In genomic region chr10:123993534-123994416, GRCh38 we compare ENCODE assay signal across 10 cellular contexts.
A peak's percentile ranks its signal among the peaks of the same experiment; 100 is the strongest.
DNase-seq lines count a peak whose midpoint lies in the region; ATAC-seq, FAIRE-seq and TF ChIP-seq lines count a peak whose summit lies in the region.
"Had no signal": no experiment of that assay in that cellular context is flagged by ENCODE, and none has a peak within 500 bp of the region (broad histone marks: within the 10 kb centered on the region; RNA-seq: fewer than 3 reads in every experiment).

No MANE protein-coding gene starts in this region.

- TF ChIP-seq CTCF in Calu3 (IDR thresholded peaks at IDR 0.05; ENCODE audit: unreplicated experiment) = no peak
- TF ChIP-seq CTCF in endothelial cell of umbilical vein (IDR thresholded peaks at IDR 0.05; ENCODE audit: extremely low read depth in 1 of 2, insufficient read depth in 1 of 2, low read depth in 1 of 2, low read length in 2 of 2) = no peak
- no peak for TF ChIP-seq CTCF in osteocyte (IDR thresholded peaks at IDR 0.05)

- POLR2A ChIA-PET in endothelial cell of umbilical vein (lab: Charles Lee) = interaction anchor here (1.3 kb wide), 1 partner anchor 395 kb away, joined by 3 read pairs; no protein-coding TSS in a partner anchor

- H3K4me2 ChIP-seq in endothelial cell of umbilical vein (ENCODE audit: insufficient read depth, low read length) = no peak overlapping the region

- H3K9me3 ChIP-seq in endothelial cell of umbilical vein (replicated peaks; ENCODE audit: control insufficient read depth, insufficient read depth, low read length) = no peaks in the 10 kb centered on the region

- CTCF ChIA-PET in Calu3 (lab: Charles Lee) = interaction anchor here (1.2 to 1.5 kb wide), 5 partner anchors 13 to 410 kb away, joined by 3 to 33 read pairs (median 3); partner anchors contain the start of gene CHST15
- CTCF ChIA-PET in endothelial cell of umbilical vein (lab: Charles Lee) = interaction anchor here (1.0 to 7.6 kb wide), 33 partner anchors 9 to 947 kb away, joined by 3 to 691 read pairs (median 5); no protein-coding TSS in a partner anchor

- no peaks in the 10 kb centered on the region for H3K4me1 ChIP-seq in endothelial cell of umbilical vein (ENCODE audit: control insufficient read depth, extremely low read depth, insufficient read depth, low read length)

- H3K27ac Mint-ChIP-seq in Calu3 (ENCODE audit: unreplicated experiment) (peak overlapping the region; percentile 88), osteocyte (ENCODE audit: unreplicated experiment) (no peak overlapping the region)
- H3K27ac Mint-ChIP-seq in activated T-helper 1 cell treated with anti-CD3 and anti-CD28 coated beads, Interleukin-12 subunit alpha, Interleukin-12 subunit beta, Interleukin-2, Interleukin-4 antibody, amounts not matched to agents 30 ng/mL and 10 ng/mL and 1 ng/mL, durations not matched to agents 14 hours and 24 hours and 36 hours = no peak overlapping the region
- H3K27ac Mint-ChIP-seq: CD4-positive, CD25-positive, alpha-beta regulatory T cell had no signal

- H2AFZ ChIP-seq in endothelial cell of umbilical vein (ENCODE audit: low read depth, low read length) = no peak overlapping the region

- DNase-seq in Calu3 (no peak), endothelial cell of umbilical vein (ENCODE audit: low read depth, low spot score) (no peak), osteocyte (ENCODE audit: extremely low spot score, unreplicated experiment) (peak; percentile 63), urothelium cell line (ENCODE audit: low spot score) (no peak), dedifferentiated amniotic fluid mesenchymal stem cell (ENCODE audit: extremely low spot score) (no peak)
- no peak for DNase-seq in Jurkat, Clone E6-1 (ENCODE audit: low read depth, low spot score)
- DNase-seq in activated T-helper 1 cell treated with anti-CD3 and anti-CD28 coated beads, Interleukin-12 subunit alpha, Interleukin-12 subunit beta, Interleukin-2, Interleukin-4 antibody, amounts not matched to agents 30 ng/mL and 10 ng/mL and 1 ng/mL, durations not matched to agents 14 hours and 24 hours and 36 hours (ENCODE audit: low spot score) = no peak

- no peak for FAIRE-seq in endothelial cell of umbilical vein (lab: Jason Lieb, UNC)
- no peak for FAIRE-seq in urothelium cell line (lab: Jason Lieb, UNC)

- no peak overlapping the region for H3K9ac ChIP-seq in endothelial cell of umbilical vein (replicated peaks; ENCODE audit: extremely low read depth, insufficient read depth, low read length)

- intact Hi-C loops in Calu3 (cut with micrococcal nuclease; ENCODE audit: unreplicated experiment) = loop anchor here (2.0 to 10.0 kb wide), 2 partner anchors 261 to 395 kb away; no protein-coding TSS in a partner anchor
- intact Hi-C loops in endothelial cell of umbilical vein (cut with micrococcal nuclease) = loop anchor here (1.0 to 2.0 kb wide), 5 partner anchors 100 to 410 kb away; partner anchors contain the start of gene CHST15
- intact Hi-C loops in activated T-helper 1 cell treated with anti-CD3 and anti-CD28 coated beads, Interleukin-12 subunit alpha, Interleukin-12 subunit beta, Interleukin-2, Interleukin-4 antibody, amounts not matched to agents 30 ng/mL and 10 ng/mL and 1 ng/mL, durations not matched to agents 14 hours and 24 hours and 36 hours (cut with micrococcal nuclease) = loop anchor here (1.0 to 5.0 kb wide), 4 partner anchors 231 to 410 kb away; no protein-coding TSS in a partner anchor

- H3K9me3 Mint-ChIP-seq in Calu3 (ENCODE audit: low read depth, unreplicated experiment) (no peaks in the 10 kb centered on the region), osteocyte (ENCODE audit: unreplicated experiment) (no peaks in the 10 kb centered on the region)
- no peaks in the 10 kb centered on the region for H3K9me3 Mint-ChIP-seq in activated T-helper 1 cell treated with anti-CD3 and anti-CD28 coated beads, Interleukin-12 subunit alpha, Interleukin-12 subunit beta, Interleukin-2, Interleukin-4 antibody, amounts not matched to agents 30 ng/mL and 10 ng/mL and 1 ng/mL, durations not matched to agents 14 hours and 24 hours and 36 hours
- H3K9me3 Mint-ChIP-seq: CD4-positive, CD25-positive, alpha-beta regulatory T cell; T-cell had no signal

- peak overlapping the region; percentile 45; the same call in 1 of the 2 replicates for H3K4me3 ChIP-seq in Jurkat, Clone E6-1 (ENCODE audit: low read length)
- no peak overlapping the region for H3K4me3 ChIP-seq in endothelial cell of umbilical vein (replicated peaks in 1 of 3; ENCODE audit: insufficient read depth in 1 of 3, low read depth in 1 of 3, low read length in 3 of 3)

- no peak for TF ChIP-seq POLR2A in endothelial cell of umbilical vein (IDR thresholded peaks at IDR 0.05; ENCODE audit: low read depth, low read length)

- H3K27me3 ChIP-seq in endothelial cell of umbilical vein (ENCODE audit: control insufficient read depth in 2 of 2, insufficient read depth in 2 of 2, low read length in 2 of 2) = peaks cover 19 to 24% of the 10 kb centered on the region in 2 experiments

- H3K9me1 ChIP-seq in endothelial cell of umbilical vein (replicated peaks; ENCODE audit: control insufficient read depth, extremely low read depth, insufficient read depth, low read length) = no peaks in the 10 kb centered on the region

- H3K36me3 Mint-ChIP-seq in Calu3 (ENCODE audit: insufficient read depth, unreplicated experiment) (peaks cover 16% of the 10 kb centered on the region), osteocyte (ENCODE audit: unreplicated experiment) (no peaks in the 10 kb centered on the region)
- no peaks in the 10 kb centered on the region for H3K36me3 Mint-ChIP-seq in activated T-helper 1 cell treated with anti-CD3 and anti-CD28 coated beads, Interleukin-12 subunit alpha, Interleukin-12 subunit beta, Interleukin-2, Interleukin-4 antibody, amounts not matched to agents 30 ng/mL and 10 ng/mL and 1 ng/mL, durations not matched to agents 14 hours and 24 hours and 36 hours (ENCODE audit: low read depth)
- H3K36me3 Mint-ChIP-seq: CD4-positive, CD25-positive, alpha-beta regulatory T cell; T-cell had no signal

- ATAC-seq in GM19351 (IDR thresholded peaks at IDR 0.05; ENCODE audit: unreplicated experiment) = no peak

- peak overlapping the region; percentile 69 for H3K4me3 Mint-ChIP-seq in Calu3 (ENCODE audit: low read depth, unreplicated experiment)
- H3K4me3 Mint-ChIP-seq in osteocyte (ENCODE audit: unreplicated experiment) = no peak overlapping the region
- no peak overlapping the region for H3K4me3 Mint-ChIP-seq in activated T-helper 1 cell treated with anti-CD3 and anti-CD28 coated beads, Interleukin-12 subunit alpha, Interleukin-12 subunit beta, Interleukin-2, Interleukin-4 antibody, amounts not matched to agents 30 ng/mL and 10 ng/mL and 1 ng/mL, durations not matched to agents 14 hours and 24 hours and 36 hours

- no peak overlapping the region for H3K27ac ChIP-seq in endothelial cell of umbilical vein (ENCODE audit: insufficient read depth, low read depth, low read length)

- H3K36me3 ChIP-seq in endothelial cell of umbilical vein (ENCODE audit: control insufficient read depth in 2 of 2, extremely low read depth in 1 of 2, insufficient read depth in 2 of 2, low read length in 2 of 2) = no peaks in the 10 kb centered on the region

- dilution Hi-C loops in endothelial cell of umbilical vein (cut with MboI; ENCODE audit: extremely low pct_ligation_motif_present, low sequenced_read_pairs) = no loop called here

- no peaks in the 10 kb centered on the region for H3K27me3 Mint-ChIP-seq in Calu3 (ENCODE audit: unreplicated experiment)
- peaks cover 32% of the 10 kb centered on the region for H3K27me3 Mint-ChIP-seq in osteocyte (ENCODE audit: unreplicated experiment)
- H3K27me3 Mint-ChIP-seq in activated T-helper 1 cell treated with anti-CD3 and anti-CD28 coated beads, Interleukin-12 subunit alpha, Interleukin-12 subunit beta, Interleukin-2, Interleukin-4 antibody, amounts not matched to agents 30 ng/mL and 10 ng/mL and 1 ng/mL, durations not matched to agents 14 hours and 24 hours and 36 hours (ENCODE audit: insufficient read depth) = peaks cover 55% of the 10 kb centered on the region

- H4K20me1 ChIP-seq in endothelial cell of umbilical vein (replicated peaks; ENCODE audit: control insufficient read depth, extremely low read depth, insufficient read depth, low read length) = no peaks in the 10 kb centered on the region

- BruUV-seq in Calu3 (replicated peaks; lab: Mats Ljungman, UMichigan) (no TSS peak), endothelial cell of umbilical vein (replicated peaks; lab: Mats Ljungman, UMichigan) (no TSS peak)

- no peaks in the 10 kb centered on the region for H3K79me2 ChIP-seq in endothelial cell of umbilical vein (ENCODE audit: control insufficient read depth, insufficient read depth, low read length)

- H3K4me1 Mint-ChIP-seq in Calu3 (ENCODE audit: low read depth, unreplicated experiment) (peaks cover 30% of the 10 kb centered on the region), osteocyte (ENCODE audit: unreplicated experiment) (peaks cover 40% of the 10 kb centered on the region)
- peaks cover 12% of the 10 kb centered on the region for H3K4me1 Mint-ChIP-seq in activated T-helper 1 cell treated with anti-CD3 and anti-CD28 coated beads, Interleukin-12 subunit alpha, Interleukin-12 subunit beta, Interleukin-2, Interleukin-4 antibody, amounts not matched to agents 30 ng/mL and 10 ng/mL and 1 ng/mL, durations not matched to agents 14 hours and 24 hours and 36 hours (ENCODE audit: low read depth)

TF ChIP-seq in endothelial cell of umbilical vein, 7 proteins besides CTCF, POLR2A, EP300 and RAD21:
- TF ChIP-seq EZH2 (IDR thresholded peaks at IDR 0.05; ENCODE audit: borderline replicate concordance, low read depth, low read length, severe bottlenecking) (peak; percentile 8), JUN (IDR thresholded peaks at IDR 0.05; ENCODE audit: borderline replicate concordance, insufficient read depth, insufficient read length, low read depth) (no peak)
